In the genomic region with DNA sequence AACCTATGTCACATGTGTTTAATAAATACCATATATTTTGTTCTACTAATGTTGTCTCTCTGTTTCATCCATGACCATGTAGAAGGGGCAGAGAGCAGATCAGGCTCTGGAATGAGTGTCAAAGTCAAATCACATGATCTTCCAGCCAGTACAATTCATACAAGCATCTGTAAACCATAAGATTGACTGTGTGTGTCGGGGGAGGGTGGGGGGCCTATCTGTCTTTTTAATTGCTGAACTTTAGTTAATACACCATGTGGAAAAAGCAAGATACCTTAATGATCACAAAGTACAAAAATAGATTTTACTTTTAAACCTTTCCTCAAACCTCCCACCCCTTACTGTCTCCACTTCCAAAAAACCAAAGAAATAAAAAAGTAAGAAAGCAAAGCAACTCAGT, we compare ENCODE assay signal across 14 cellular contexts.
"Had no signal": no experiment of that assay in that cellular context is flagged by ENCODE, and none has a peak within 500 bp of the region (broad histone marks: within the 10 kb centered on the region; RNA-seq: fewer than 3 reads in every experiment).

No MANE protein-coding gene starts in this region.

- H3K9me3 ChIP-seq: gastrocnemius medialis, left lung, upper lobe of left lung had no signal

- H3K36me3 ChIP-seq: gastrocnemius medialis, left lung had no signal

- H3K27me3 ChIP-seq: gastrocnemius medialis, left lung, upper lobe of left lung had no signal

- H3K4me1 ChIP-seq: gastrocnemius medialis, left lung, upper lobe of left lung had no signal

- DNase-seq: activated CD4-positive, alpha-beta T cell treated with anti-CD3 and anti-CD28 coated beads, Interleukin-2, amount 10 ng/mL, durations not matched to agents 7 days and 5 days; activated CD8-positive, alpha-beta memory T cell treated with anti-CD3 and anti-CD28 coated beads, Interleukin-2, amount 50 U/mL, for 48 hours; activated gamma-delta T cell; activated T-cell treated with anti-CD3 and anti-CD28 coated beads, Interleukin-2, amount 50 U/mL, for 72 hours; effector memory CD4-positive, alpha-beta T cell; gastrocnemius medialis; islet precursor cell; left lung; mesenchymal stem cell; stimulated activated CD4-positive, alpha-beta T cell treated with anti-CD3 and anti-CD28 coated beads, Interleukin-12 subunit alpha, Interleukin-12 subunit beta, amount 100 ng/mL, for 4 hours; stimulated activated CD4-positive, alpha-beta T cell treated with anti-CD3 and anti-CD28 coated beads, Interleukin-2, amount 100 ng/mL, for 24 hours; upper lobe of left lung had no signal

- ATAC-seq: activated naive CD4-positive, alpha-beta T cell treated with anti-CD3 and anti-CD28 coated beads, Interleukin-2, amount 50 U/mL, for 72 hours; activated T-cell treated with anti-CD3 and anti-CD28 coated beads, Interleukin-2, amount 50 U/mL, for 72 hours; gastrocnemius medialis; left lung; natural killer cell treated with Interleukin-12 subunit alpha and Interleukin-12 subunit beta and Interleukin-15 and Interleukin-18, amount 100 ng/mL, for 72 hours had no signal

- H3K27ac ChIP-seq: left lung had no signal

- H3K4me3 ChIP-seq: gastrocnemius medialis, left lung, upper lobe of left lung had no signal
